Comparison of ENCODE assay signal across 2 cellular contexts in genomic region chr15:31362886-31363285, GRCh38.
A peak's percentile ranks its signal among the peaks of the same experiment; 100 is the strongest.
TF ChIP-seq lines count a peak whose summit lies in the region.

No MANE protein-coding gene starts in this region.

TF ChIP-seq in liver, 16 proteins besides CTCF, POLR2A, EP300 and RAD21:
- TF ChIP-seq SP1 (IDR thresholded peaks at IDR 0.05) (peak; percentile 37), ZBTB33 (IDR thresholded peaks at IDR 0.05) (no peak), JUND (IDR thresholded peaks at IDR 0.05) (no peak), RXRA (IDR thresholded peaks at IDR 0.05) (peak; percentile 52 to 72), HNF4G (IDR thresholded peaks at IDR 0.05) (no peak), YY1 (IDR thresholded peaks at IDR 0.05) (peak; percentile 20), HNF4A (conservative IDR thresholded peaks at IDR 0.05) (peak in 1 of 2 donors; percentile 24)
TF ChIP-seq in liver: peak in this region for 4.

TF ChIP-seq in HepG2, 621 proteins besides CTCF, POLR2A, EP300 and RAD21:
- TF ChIP-seq MED8 (CRISPR knock-in tag; IDR thresholded peaks at IDR 0.05; ENCODE audit: insufficient replicate concordance), result no peak
- no peak for TF ChIP-seq RCOR2 (CRISPR knock-in tag; IDR thresholded peaks at IDR 0.05)
- TF ChIP-seq ZMYM4 (CRISPR knock-in tag; IDR thresholded peaks at IDR 0.05), result no peak
- no peak for TF ChIP-seq CREB3 (CRISPR knock-in tag; IDR thresholded peaks at IDR 0.05)
- TF ChIP-seq RFXANK (CRISPR knock-in tag; IDR thresholded peaks at IDR 0.05), result no peak
- TF ChIP-seq SNAPC2 (CRISPR knock-in tag; IDR thresholded peaks at IDR 0.05), result no peak
- TF ChIP-seq ZNF362 (CRISPR knock-in tag; IDR thresholded peaks at IDR 0.05; ENCODE audit: borderline replicate concordance), result no peak
